Comparison of ENCODE assay signal across 14 cellular contexts in the genomic region with DNA sequence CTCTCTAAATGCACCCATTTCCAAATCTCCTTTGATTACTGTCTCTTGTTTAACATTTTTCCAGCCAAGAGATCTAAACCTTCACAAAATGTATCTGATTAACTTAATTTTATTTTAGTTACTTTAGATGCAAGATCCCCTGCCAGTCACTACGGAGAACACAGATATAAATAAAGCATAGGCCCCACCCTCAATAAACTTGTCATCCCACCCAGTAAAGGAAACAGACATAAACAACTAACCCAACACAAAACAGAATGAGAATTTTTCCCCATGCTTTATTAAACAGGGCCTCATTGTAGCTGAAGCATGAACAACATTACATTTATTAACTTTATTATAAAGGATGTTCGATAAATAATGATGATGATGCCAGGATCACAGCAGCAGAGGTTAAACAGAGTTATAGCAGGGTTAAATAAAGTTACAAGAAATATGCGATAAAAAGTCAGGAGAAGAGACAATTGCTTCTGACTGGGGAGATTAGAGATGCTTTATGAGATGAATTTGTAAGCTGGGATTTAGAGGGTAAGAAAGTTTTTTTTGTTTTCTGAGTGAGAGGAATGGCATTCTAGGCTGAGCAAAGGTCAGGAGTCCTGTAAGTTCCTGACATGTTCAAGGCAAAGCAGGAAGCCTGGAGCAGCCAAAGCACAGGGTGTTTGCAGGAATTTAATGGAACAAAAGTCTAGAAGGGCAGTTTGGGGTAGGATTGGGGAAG. TPM values are rescaled to one million over a fixed set of nuclear protein-coding genes. Genes with fewer than 3 reads are reported as not detected.
DNase-seq lines count a peak whose midpoint lies in the region; ATAC-seq, FAIRE-seq and TF ChIP-seq lines count a peak whose summit lies in the region.
"Had no signal": no experiment of that assay in that cellular context is flagged by ENCODE, and none has a peak within 500 bp of the region (broad histone marks: within the 10 kb centered on the region; RNA-seq: fewer than 3 reads in every experiment).

No MANE protein-coding gene starts in this region.

- H3K36me3 ChIP-seq in adipocyte (ENCODE audit: control insufficient read depth, insufficient read depth, low read length, severe bottlenecking) (no peaks in the 10 kb centered on the region), gastrocnemius medialis (no peaks in the 10 kb centered on the region)
- H3K36me3 ChIP-seq: left lung had no signal

- H3K27me3 ChIP-seq in adipocyte (replicated peaks; ENCODE audit: control insufficient read depth, insufficient read depth, low read length) (peaks cover 7% of the 10 kb centered on the region), gastrocnemius medialis (peaks cover 0 to 11% (median 5%) of the 10 kb centered on the region in 3 donors)

- H3K9me3 ChIP-seq in adipocyte (ENCODE audit: control insufficient read depth, low read length) (no peaks in the 10 kb centered on the region), gastrocnemius medialis (no peaks in the 10 kb centered on the region)
- H3K9me3 ChIP-seq: left lung had no signal

- CTCF ChIA-PET in HEK293T (lab: Yijun Ruan, JAX), result no interaction called here

- DNase-seq in AG09309 (ENCODE audit: low read depth) (peak; percentile 13), HEK293T (ENCODE audit: extremely low spot score) (no peak), adipocyte (ENCODE audit: low read depth) (peak; percentile 62), islet precursor cell (peak; percentile 68), GM19239 (ENCODE audit: insufficient read length, low spot score) (no peak), gastrocnemius medialis (no peak)
- no peak for DNase-seq in stimulated activated CD4-positive, alpha-beta T cell treated with anti-CD3 and anti-CD28 coated beads, Interleukin-4, amount 100 ng/mL, for 24 hours
- DNase-seq: activated CD4-positive, alpha-beta memory T cell treated with anti-CD3 and anti-CD28 coated beads for 36 hours; amniotic stem cell; hippocampal formation; left lung; NCI-H1105 treated with DMSO at 0.1 percent for 48 hours; NCI-H446 had no signal

- FAIRE-seq in GM19239 (lab: Jason Lieb, UNC), result no peak

- H3K9ac ChIP-seq in adipocyte (ENCODE audit: low read length), result no peak overlapping the region

- H3K27ac ChIP-seq in gastrocnemius medialis, result no peak overlapping the region
- H3K27ac ChIP-seq: left lung had no signal

- POLR2A ChIA-PET in HEK293T (lab: Yijun Ruan, JAX), result no interaction called here

- ATAC-seq in activated T-helper 17 cell treated with anti-CD3 and anti-CD28 coated beads, Interleukin-2, amount 50 U/mL, for 72 hours (replicated peaks), result no peak
- ATAC-seq in gastrocnemius medialis, result no peak
- ATAC-seq: left lung had no signal

- H3K4me3 ChIP-seq in AG09309 (ENCODE audit: control insufficient read depth, low read depth, low read length), result no peak overlapping the region
- no peak overlapping the region for H3K4me3 ChIP-seq in adipocyte (ENCODE audit: low read length)
- H3K4me3 ChIP-seq in gastrocnemius medialis, result no peak overlapping the region
- H3K4me3 ChIP-seq: left lung had no signal

- TF ChIP-seq CTCF in AG09309 (IDR thresholded peaks at IDR 0.05; ENCODE audit: control insufficient read depth, insufficient read depth, low read depth, low read length, missing control alignments), result no peak
- no peak for TF ChIP-seq CTCF in gastrocnemius medialis (IDR thresholded peaks at IDR 0.05 in 4 of 5, conservative IDR thresholded peaks at IDR 0.05 in 1 of 5)

- no peak overlapping the region for H3K27ac Mint-ChIP-seq in activated T-helper 17 cell treated with anti-CD3 and anti-CD28 coated beads, Interleukin-2, amount 50 U/mL, for 72 hours
- H3K27ac Mint-ChIP-seq: activated CD4-positive, alpha-beta memory T cell treated with anti-CD3 and anti-CD28 coated beads for 36 hours had no signal

- intact Hi-C loops in gastrocnemius medialis (cut with DNase I; ENCODE audit: low total_unique reads), result no loop called here

- H3K9me3 Mint-ChIP-seq in activated T-helper 17 cell treated with anti-CD3 and anti-CD28 coated beads, Interleukin-2, amount 50 U/mL, for 72 hours, result no peaks in the 10 kb centered on the region
- H3K9me3 Mint-ChIP-seq: activated CD4-positive, alpha-beta memory T cell treated with anti-CD3 and anti-CD28 coated beads for 36 hours had no signal

- H3K36me3 Mint-ChIP-seq in activated T-helper 17 cell treated with anti-CD3 and anti-CD28 coated beads, Interleukin-2, amount 50 U/mL, for 72 hours (ENCODE audit: low read depth), result no peaks in the 10 kb centered on the region
- H3K36me3 Mint-ChIP-seq: activated CD4-positive, alpha-beta memory T cell treated with anti-CD3 and anti-CD28 coated beads for 36 hours had no signal

- no peaks in the 10 kb centered on the region for H3K4me1 ChIP-seq in adipocyte (ENCODE audit: control insufficient read depth, insufficient read depth, low read length)
- H3K4me1 ChIP-seq in gastrocnemius medialis, result no peaks in the 10 kb centered on the region
- H3K4me1 ChIP-seq: left lung had no signal

- H3K4me3 Mint-ChIP-seq in activated T-helper 17 cell treated with anti-CD3 and anti-CD28 coated beads, Interleukin-2, amount 50 U/mL, for 72 hours, result no peak overlapping the region
- H3K4me3 Mint-ChIP-seq: activated CD4-positive, alpha-beta memory T cell treated with anti-CD3 and anti-CD28 coated beads for 36 hours had no signal

- H3K4me1 Mint-ChIP-seq in activated T-helper 17 cell treated with anti-CD3 and anti-CD28 coated beads, Interleukin-2, amount 50 U/mL, for 72 hours, result no peaks in the 10 kb centered on the region

- in situ Hi-C loops in gastrocnemius medialis (cut with MboI; ENCODE audit: low sequenced_read_pairs in 4 of 4), result no loop called here

- H3K27me3 Mint-ChIP-seq in activated T-helper 17 cell treated with anti-CD3 and anti-CD28 coated beads, Interleukin-2, amount 50 U/mL, for 72 hours, result peaks cover 21% of the 10 kb centered on the region

- no peak for TF ChIP-seq POLR2A in gastrocnemius medialis (IDR thresholded peaks at IDR 0.05)

TF ChIP-seq in HEK293T, 16 proteins besides CTCF, POLR2A, EP300 and RAD21:
- no peak for TF ChIP-seq CTBP1 (IDR thresholded peaks at IDR 0.05; ENCODE audit: borderline replicate concordance)
- TF ChIP-seq BHLHE40 (IDR thresholded peaks at IDR 0.05; ENCODE audit: borderline replicate concordance), result no peak
- no peak for TF ChIP-seq ZNF384 (IDR thresholded peaks at IDR 0.05)
- TF ChIP-seq L3MBTL2 (conservative IDR thresholded peaks at IDR 0.05), result no peak
- peak; percentile 71 for TF ChIP-seq PKNOX1 (IDR thresholded peaks at IDR 0.05)

RNA-seq across cellular contexts. Expression of gene TFAP2A, which starts 41.1 kb away (rescaled TPM):
- under 1 TPM in 1 of 2 donors, not detected in 1; 0.52 TPM for total RNA-seq in activated T-helper 17 cell treated with anti-CD3 and anti-CD28 coated beads, Interleukin-2, amount 50 U/mL, for 72 hours
- not detected for total RNA-seq in gastrocnemius medialis

Comparison
In these comparisons a context has a peak if more than half of its experiments do, and no peak if none do; other contexts are left out.
1. DNase-seq: peak in AG09309 (single experiment), adipocyte (single experiment) and islet precursor cell (single experiment); none in HEK293T (single experiment), GM19239 (single experiment), gastrocnemius medialis (0 of 2) and stimulated activated CD4-positive, alpha-beta T cell treated with anti-CD3 and anti-CD28 coated beads, Interleukin-4, amount 100 ng/mL, for 24 hours (single experiment).